22 cellular contexts compared by ENCODE assay signal in the genomic region with DNA sequence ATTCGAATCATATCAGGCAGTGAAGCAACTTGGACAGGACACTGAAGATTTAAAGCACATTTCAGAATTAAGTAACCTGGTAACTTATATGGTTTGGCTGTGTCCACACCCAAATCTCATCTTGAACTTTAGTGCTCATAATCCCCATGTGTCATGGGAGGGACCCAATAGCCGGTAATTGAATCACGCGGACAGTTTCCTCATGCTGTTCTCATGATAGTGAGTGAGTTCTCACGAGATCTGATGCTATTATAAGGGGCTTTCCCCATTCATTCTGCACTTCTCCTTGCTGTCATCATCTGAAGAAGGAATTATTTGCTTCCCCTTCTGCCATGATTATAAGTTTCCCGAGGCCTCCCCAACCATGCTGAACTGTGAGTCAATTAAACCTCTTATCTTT.
"Had no signal": no experiment of that assay in that cellular context is flagged by ENCODE, and none has a peak within 500 bp of the region (broad histone marks: within the 10 kb centered on the region; RNA-seq: fewer than 3 reads in every experiment).

No MANE protein-coding gene starts in this region.

- H3K27me3 ChIP-seq: brain microvascular endothelial cell, Peyer's patch, SJCRH30 had no signal

- ATAC-seq: activated T-cell treated with anti-CD3 and anti-CD28 coated beads, Interleukin-2, amount 50 U/mL, for 4 hours; WTC11 had no signal

- H3K9me3 ChIP-seq: Peyer's patch, SJCRH30 had no signal

- H3K4me3 ChIP-seq: Peyer's patch, SJCRH30 had no signal

- H3K36me3 ChIP-seq: brain microvascular endothelial cell, Peyer's patch, SJCRH30 had no signal

- DNase-seq: activated CD4-positive, alpha-beta T cell treated with anti-CD3 and anti-CD28 coated beads for 1 hour; activated CD4-positive, alpha-beta T cell treated with anti-CD3 and anti-CD28 coated beads, Interleukin-2, amount 10 ng/mL, durations not matched to agents 24 days and 14 days; activated CD4-positive, alpha-beta T cell treated with anti-CD3 and anti-CD28 coated beads, Interleukin-2, amount 50 U/mL, for 48 hours; activated CD8-positive, alpha-beta memory T cell treated with anti-CD3 and anti-CD28 coated beads for 24 hours; activated effector memory CD4-positive, alpha-beta T cell treated with anti-CD3 and anti-CD28 coated beads, Interleukin-2, amount 50 U/mL, for 16 hours; activated naive CD4-positive, alpha-beta T cell treated with anti-CD3 and anti-CD28 coated beads for 36 hours; activated T-cell treated with anti-CD3 and anti-CD28 coated beads, Interleukin-2, amount 50 U/mL, for 4 hours; amygdala; brain microvascular endothelial cell; cerebellar nuclear complex; IMR-90; KG1; NCI-H1092; NCI-H1417; NCI-H2029; NCI-H446; NCI-H524; Peyer's patch; Right ventricle myocardium superior; SJCRH30 had no signal

- H3K4me1 ChIP-seq: Peyer's patch had no signal

- H3K27ac ChIP-seq: brain microvascular endothelial cell, Peyer's patch, RWPE1, SJCRH30 had no signal
